Comparison of ENCODE assay signal across 8 cellular contexts in genomic region chr19:52139291-52140076, GRCh38. TPM values are rescaled to one million over a fixed set of nuclear protein-coding genes. Genes with fewer than 3 reads are reported as not detected.
A peak's percentile ranks its signal among the peaks of the same experiment; 100 is the strongest.
DNase-seq lines count a peak whose midpoint lies in the region; ATAC-seq and TF ChIP-seq lines count a peak whose summit lies in the region.

Gene ZNF616 (minus strand): TSS chr19:52139938. CDS start chr19:52130512, 9,426 bp downstream.

- no peaks in the 10 kb centered on the region for H3K27me3 Mint-ChIP-seq in T-helper 17 cell

- peak within 1 kb of the TSS; percentile 98 for H3K4me3 Mint-ChIP-seq in T-helper 17 cell

- peak within 1 kb of the TSS; percentile 98 for H3K27ac Mint-ChIP-seq in T-helper 17 cell

- peaks cover 27% of the 10 kb centered on the region for H3K4me1 ChIP-seq in left ventricle myocardium inferior
- H3K4me1 ChIP-seq in prostate gland (replicated peaks) = peaks cover 8% of the 10 kb centered on the region
- no peaks in the 10 kb centered on the region for H3K4me1 ChIP-seq in urinary bladder (ENCODE audit: insufficient read depth)

- H3K4me1 Mint-ChIP-seq in T-helper 17 cell = peaks cover 26% of the 10 kb centered on the region

- TF ChIP-seq POLR2A in prostate gland (IDR thresholded peaks at IDR 0.05) = peak; percentile 85

- in situ Hi-C loops in GM13976 (cut with MboI; ENCODE audit: low sequenced_read_pairs, unreplicated experiment) = no loop called here

- ATAC-seq in HG02852 (IDR thresholded peaks at IDR 0.05; ENCODE audit: unreplicated experiment) (peak; percentile 87), T-helper 17 cell (peak; percentile 99)

- H3K9me3 ChIP-seq in T-helper 17 cell (ENCODE audit: control insufficient read depth, low read length, poor library complexity, severe bottlenecking) (peaks cover 3% of the 10 kb centered on the region), left ventricle myocardium inferior (replicated peaks) (no peaks in the 10 kb centered on the region), prostate gland (no peaks in the 10 kb centered on the region)

- H3K4me3 ChIP-seq in left ventricle myocardium inferior (peak within 1 kb of the TSS; percentile 89), prostate gland (peak within 1 kb of the TSS; percentile 62 to 75), urinary bladder (ENCODE audit: low read depth, low read length) (peak within 1 kb of the TSS; percentile 58)

- intact Hi-C loops in left ventricle myocardium inferior (cut with micrococcal nuclease) = loop anchor here (2.0 kb wide), 1 partner anchor 97 kb away; no protein-coding TSS in a partner anchor
- intact Hi-C loops in prostate gland (cut with DNase I) = loop anchor here (2.0 to 5.0 kb wide), 3 partner anchors 31 to 99 kb away; partner anchors contain the start of genes ZNF836 and ZNF841

- H3K27me3 ChIP-seq in left ventricle myocardium inferior (ENCODE audit: low read depth) (no peaks in the 10 kb centered on the region), prostate gland (replicated peaks; ENCODE audit: insufficient read depth) (no peaks in the 10 kb centered on the region)

- peak; percentile 83 for TF ChIP-seq CTCF in GM13976 (IDR thresholded peaks at IDR 0.05; ENCODE audit: borderline replicate concordance, control extremely low read depth, extremely low read depth, insufficient read depth, missing control alignments)
- peak; percentile 87 for TF ChIP-seq CTCF in left ventricle myocardium inferior (IDR thresholded peaks at IDR 0.05; ENCODE audit: borderline replicate concordance)
- peak; percentile 66 to 93 (median 81) for TF ChIP-seq CTCF in prostate gland (IDR thresholded peaks at IDR 0.05)

- peaks cover 2% of the 10 kb centered on the region for H3K36me3 Mint-ChIP-seq in T-helper 17 cell (ENCODE audit: low read depth)

- H3K27ac ChIP-seq in left ventricle myocardium inferior (replicated peaks) = peak within 1 kb of the TSS; percentile 97
- peak within 1 kb of the TSS; percentile 86 to 92 for H3K27ac ChIP-seq in prostate gland
- peak within 1 kb of the TSS; percentile 77 for H3K27ac ChIP-seq in urinary bladder (ENCODE audit: low read depth)

- WGBS in prostate gland = under 1% methylated on average over 50 of the region's 50 CpGs
- WGBS in urinary bladder = under 1% methylated on average over 50 of the region's 50 CpGs

- H3K36me3 ChIP-seq in left ventricle myocardium inferior = no peaks in the 10 kb centered on the region
- no peaks in the 10 kb centered on the region for H3K36me3 ChIP-seq in prostate gland
- no peaks in the 10 kb centered on the region for H3K36me3 ChIP-seq in urinary bladder (ENCODE audit: insufficient read depth)

- DNase-seq in GM13976 (ENCODE audit: low spot score) = peak; percentile 97
- DNase-seq in NCI-H146 treated with DMSO at 0.1 percent for 48 hours (lab: John Stamatoyannopoulos, UW; ENCODE audit: unreplicated experiment) = peak; percentile 91
- DNase-seq in T-helper 17 cell = peak; percentile 97 to 98 (median 97)
- DNase-seq in amygdala (lab: John Stamatoyannopoulos, UW) = peak; percentile 54 to 97 (median 92)
- peak; percentile 98 for DNase-seq in left ventricle myocardium inferior
- DNase-seq in prostate gland (ENCODE audit: low spot score) = peak; percentile 97

RNA-seq across cellular contexts. Expression of gene ZNF616, which starts in this region (rescaled TPM):
- 1 to 10 TPM; 2.0 to 3.9 TPM for total RNA-seq in T-helper 17 cell
- total RNA-seq in left ventricle myocardium inferior = 5.6 TPM
- total RNA-seq in prostate gland = 10 to 100 TPM in 1 of 2 donors, 1 to 10 TPM in 1; 9.1 to 13.7 TPM
- total RNA-seq in urinary bladder = 26.1 TPM
- 4.9 TPM for polyA plus RNA-seq in urinary bladder

Comparison
In these comparisons a context has a peak if more than half of its experiments do, and no peak if none do; other contexts are left out.
1. Peak in every context shown above with its lines: DNase-seq, ATAC-seq, H3K4me3 ChIP-seq and H3K27ac ChIP-seq.